ENCODE assay signal across 27 cellular contexts in the genomic region with DNA sequence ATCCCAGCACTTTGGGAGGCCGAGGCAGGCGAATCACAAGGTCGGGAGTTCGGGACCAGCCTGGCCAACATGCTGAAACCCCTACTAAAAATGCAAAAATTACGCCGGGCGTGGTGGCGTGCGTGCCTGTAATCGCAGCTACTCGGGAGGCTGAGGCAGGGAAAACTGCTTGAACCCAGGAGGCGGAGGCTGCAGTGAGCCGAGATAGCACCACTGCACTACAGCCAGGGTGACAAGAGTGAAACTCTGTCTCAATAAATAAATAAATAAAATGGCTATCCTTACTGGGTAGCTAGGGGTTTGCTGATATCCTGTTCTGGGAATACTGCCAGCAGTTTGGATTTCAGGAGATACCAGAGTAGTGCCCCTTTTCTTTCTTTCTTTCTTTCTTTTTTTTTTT.
"Had no signal": no experiment of that assay in that cellular context is flagged by ENCODE, and none has a peak within 500 bp of the region (broad histone marks: within the 10 kb centered on the region; RNA-seq: fewer than 3 reads in every experiment).

No MANE protein-coding gene starts in this region.

- H3K27ac ChIP-seq: brain microvascular endothelial cell, cardiac muscle cell, Peyer's patch, SJCRH30, VCaP had no signal

- H3K9me3 ChIP-seq: MG63, Peyer's patch, SJCRH30, SK-N-SH had no signal

- H3K4me3 ChIP-seq: cardiac muscle cell, MG63, Peyer's patch, SJCRH30 had no signal

- H3K36me3 ChIP-seq: cardiac muscle cell, Peyer's patch had no signal

- H3K4me1 ChIP-seq: SJCRH30 had no signal

- H3K4me2 ChIP-seq: SK-N-SH had no signal

- ATAC-seq: activated T-cell treated with anti-CD3 and anti-CD28 coated beads, Interleukin-2, amount 50 U/mL, for 72 hours had no signal

- H3K27me3 ChIP-seq: brain microvascular endothelial cell, cardiac muscle cell, MG63, Peyer's patch, SJCRH30 had no signal

- H3K9ac ChIP-seq: SK-N-SH had no signal

- DNase-seq: activated CD4-positive, alpha-beta memory T cell treated with anti-CD3 and anti-CD28 coated beads for 36 hours; activated CD4-positive, alpha-beta T cell treated with anti-CD3 and anti-CD28 coated beads, Interleukin-2, amount 10 ng/mL, durations not matched to agents 7 days and 5 days; activated CD4-positive, CD25-positive, alpha-beta regulatory T cell; activated CD8-positive, alpha-beta memory T cell treated with anti-CD3 and anti-CD28 coated beads for 24 hours; activated gamma-delta T cell treated with Interleukin-2 at 50 U/mL for 16 hours; activated naive CD4-positive, alpha-beta T cell treated with anti-CD3 and anti-CD28 coated beads, Interleukin-2, amount 10 ng/mL, durations not matched to agents 7 days and 5 days; activated naive CD8-positive, alpha-beta T cell treated with anti-CD3 and anti-CD28 coated beads for 36 hours; activated T-cell treated with anti-CD3 and anti-CD28 coated beads, Interleukin-2, amount 50 U/mL, for 72 hours; brain microvascular endothelial cell; MG63; MV-4-11; NCI-H1092 treated with DMSO at 0.1 percent for 48 hours; NCI-H1417 treated with DMSO at 0.1 percent for 48 hours; NCI-H1694; NCI-H2081; NCI-H2171; NCI-H345; NCI-H510A; NCI-H526 treated with DMSO at 0.1 percent for 48 hours; NCI-H82; Peyer's patch; Right ventricle myocardium superior; SK-N-SH; T-helper 1 cell had no signal
